Comparison of ENCODE assay signal across 8 cellular contexts in genomic region chr6:2990179-2990931, GRCh38. TPM values are rescaled to one million over a fixed set of nuclear protein-coding genes. Genes with fewer than 3 reads are reported as not detected.
DNase-seq lines count a peak whose midpoint lies in the region; ATAC-seq, FAIRE-seq and TF ChIP-seq lines count a peak whose summit lies in the region.

No MANE protein-coding gene starts in this region.

- no peaks in the 10 kb centered on the region for H3K27me3 ChIP-seq in H9 (ENCODE audit: insufficient read depth, low read length)

- peak overlapping the region; percentile 99 for H3K27ac ChIP-seq in H9 (ENCODE audit: insufficient read length, low read depth, low read length)

- peak overlapping the region; percentile 91 for H2BK5ac ChIP-seq in H9 (ENCODE audit: insufficient read length, low read length)

- H2AFZ ChIP-seq in H9 (ENCODE audit: low read length): no peak overlapping the region

- H3K18ac ChIP-seq in H9 (ENCODE audit: insufficient read length, low read depth, low read length): peak overlapping the region; percentile 99

- no peak for ATAC-seq in T-cell (replicated peaks in 1 of 4)
- no peak for ATAC-seq in naive thymus-derived CD8-positive, alpha-beta T cell
- ATAC-seq in GM18870 (IDR thresholded peaks at IDR 0.05; ENCODE audit: unreplicated experiment): no peak
- no peak for ATAC-seq in HG02571 (IDR thresholded peaks at IDR 0.05; ENCODE audit: unreplicated experiment)

- H3K9me3 Mint-ChIP-seq in H9 (no peaks in the 10 kb centered on the region; a peak in 1 of 5 replicates), T-cell (no peaks in the 10 kb centered on the region), endothelial cell (ENCODE audit: unreplicated experiment) (no peaks in the 10 kb centered on the region)
- H3K9me3 Mint-ChIP-seq in naive thymus-derived CD8-positive, alpha-beta T cell: no peaks in the 10 kb centered on the region

- H2AK5ac ChIP-seq in H9 (ENCODE audit: insufficient read length, low read length): peak overlapping the region; percentile 31

- no peak overlapping the region for H2BK15ac ChIP-seq in H9 (ENCODE audit: low read depth, low read length)

- no peaks in the 10 kb centered on the region for H3K9me3 ChIP-seq in H9 (ENCODE audit: control insufficient read depth, low read depth, low read length)

- H3K4me2 ChIP-seq in H9 (ENCODE audit: insufficient read depth, insufficient read length, low read length): peak overlapping the region; percentile 68

- no peak for FAIRE-seq in frontal cortex (lab: Jason Lieb, UNC)

- H3K36me3 Mint-ChIP-seq in H9 (ENCODE audit: insufficient read depth in 1 of 3, low read depth in 3 of 3) (peaks cover 0 to 5% (median 0%) of the 10 kb centered on the region in 3 experiments; a peak in 2 of 7 replicates), T-cell (no peaks in the 10 kb centered on the region), endothelial cell (ENCODE audit: low read depth, unreplicated experiment) (peaks cover 6% of the 10 kb centered on the region)
- H3K36me3 Mint-ChIP-seq in naive thymus-derived CD8-positive, alpha-beta T cell: peaks cover 0 to under 1% (median 0%) of the 10 kb centered on the region in 3 donors

- peak overlapping the region; percentile 77 for H3K56ac ChIP-seq in H9 (ENCODE audit: insufficient read length, low read depth, low read length)

- H3K23me2 ChIP-seq in H9 (ENCODE audit: insufficient read length, low read depth, low read length, poor library complexity, severe bottlenecking): peaks cover 13% of the 10 kb centered on the region

- peak overlapping the region; percentile 98 for H3K9ac ChIP-seq in H9 (ENCODE audit: extremely low read depth, insufficient read length, low read length)

- H4K5ac ChIP-seq in H9 (ENCODE audit: insufficient read length, low read depth, low read length): peak overlapping the region; percentile 95

- H3K4ac ChIP-seq in H9 (ENCODE audit: low read depth, low read length): peak overlapping the region; percentile 72; the same call in 1 of the 2 replicates

- TF ChIP-seq CTCF in H9 (conservative IDR thresholded peaks at IDR 0.05): no peak
- no peak for TF ChIP-seq CTCF in endothelial cell (IDR thresholded peaks at IDR 0.05; ENCODE audit: unreplicated experiment)

- H3K79me2 ChIP-seq in H9 (ENCODE audit: insufficient read depth, low read length): no peaks in the 10 kb centered on the region

- H3K27me3 Mint-ChIP-seq in H9 (ENCODE audit: low read depth) (no peaks in the 10 kb centered on the region), T-cell (no peaks in the 10 kb centered on the region), endothelial cell (ENCODE audit: unreplicated experiment) (peaks cover 15% of the 10 kb centered on the region)
- H3K27me3 Mint-ChIP-seq in naive thymus-derived CD8-positive, alpha-beta T cell: no peaks in the 10 kb centered on the region

- H3K79me1 ChIP-seq in H9 (ENCODE audit: insufficient read depth, low read depth, low read length, poor library complexity, severe bottlenecking): no peaks in the 10 kb centered on the region

- H3K4me1 ChIP-seq in H9 (ENCODE audit: insufficient read depth, low read length): peaks cover 4% of the 10 kb centered on the region; the same call in 1 of the 2 replicates

- no peaks in the 10 kb centered on the region for H4K20me1 ChIP-seq in H9 (ENCODE audit: control insufficient read depth, insufficient read depth, insufficient read length)

- H3K27ac Mint-ChIP-seq in H9 (peak overlapping the region; percentile 99 to 100 (median 100)), T-cell (peak overlapping the region; percentile 100), endothelial cell (ENCODE audit: unreplicated experiment) (peak overlapping the region; percentile 100)
- peak overlapping the region; percentile 98 to 100 (median 100) for H3K27ac Mint-ChIP-seq in naive thymus-derived CD8-positive, alpha-beta T cell

- peak overlapping the region; percentile 15 for H3K23ac ChIP-seq in H9 (ENCODE audit: insufficient read length, low read depth, low read length)

- no CpG with 5 or more reads among the region's 19 CpGs for WGBS in H9 (ENCODE audit: extremely low coverage, insufficient read length, low lambda C conversion rate)

- peak overlapping the region; percentile 23 for H4K91ac ChIP-seq in H9 (ENCODE audit: insufficient read length, low read depth, low read length)

- peak overlapping the region; percentile 58 for H4K8ac ChIP-seq in H9 (replicated peaks; ENCODE audit: insufficient read length, low read depth, low read length)

- H2BK12ac ChIP-seq in H9 (ENCODE audit: insufficient read length, low read depth, low read length): peak overlapping the region; percentile 95

- CTCF ChIA-PET in T-cell (lab: Charles Lee): interaction anchor here (0.6 to 2.8 kb wide), 31 partner anchors 8 to 859 kb away, joined by 3 to 25 read pairs (median 5); partner anchors contain the start of genes SERPINB1 (in 2 of the 2), FAM50B (in 1 of the 2), NQO2 (in 1 of the 2) and RIPK1 (in 1 of the 2)

- DNase-seq in Ammon's horn (ENCODE audit: low spot score): peak; percentile 71
- no peak for DNase-seq in H9
- peak in 4 of 34 experiments; percentile 10 to 42 (median 25) for DNase-seq in T-cell
- DNase-seq in endothelial cell (ENCODE audit: low spot score): peak; percentile 37
- peak in 3 of 10 donors; percentile 5 to 53 (median 38) for DNase-seq in naive thymus-derived CD8-positive, alpha-beta T cell
- no peak for DNase-seq in frontal cortex (ENCODE audit: low spot score in 2 of 2)

- H3K4me3 Mint-ChIP-seq in H9 (peak overlapping the region; percentile 82 to 89), T-cell (peak overlapping the region; percentile 92 to 93 (median 92)), endothelial cell (ENCODE audit: unreplicated experiment) (peak overlapping the region; percentile 97)
- H3K4me3 Mint-ChIP-seq in naive thymus-derived CD8-positive, alpha-beta T cell: peak overlapping the region; percentile 82 to 99 (median 94)

- H3K4me1 Mint-ChIP-seq in H9 (peaks cover 46 to 47% of the 10 kb centered on the region in 2 experiments), T-cell (peaks cover 23 to 37% (median 30%) of the 10 kb centered on the region in 3 donors), endothelial cell (ENCODE audit: unreplicated experiment) (peaks cover 38% of the 10 kb centered on the region)
- peaks cover 14 to 31% (median 28%) of the 10 kb centered on the region in 4 donors for H3K4me1 Mint-ChIP-seq in naive thymus-derived CD8-positive, alpha-beta T cell

- POLR2A ChIA-PET in T-cell (lab: Charles Lee): interaction anchor here (0.5 to 2.6 kb wide), 27 partner anchors 9 to 1031 kb away, joined by 3 to 32 read pairs (median 4); partner anchors contain the start of genes SERPINB1 (in 2 of the 2), NQO2 (in 1 of the 2), RIPK1 (in 1 of the 2) and SERPINB6 (in 1 of the 2)
- POLR2A ChIA-PET in naive thymus-derived CD8-positive, alpha-beta T cell (lab: Charles Lee): interaction anchor here (0.7 to 9.7 kb wide), 35 partner anchors 10 to 1031 kb away, joined by 3 to 497 read pairs (median 14); partner anchors contain the start of genes BPHL, NQO2, RIPK1 and SERPINB1

- peak overlapping the region; percentile 99 for H3T11ph ChIP-seq in H9 (ENCODE audit: low read length)

- H2BK20ac ChIP-seq in H9 (ENCODE audit: low read depth, low read length, poor library complexity, severe bottlenecking): peak overlapping the region; percentile 62

- H2BK120ac ChIP-seq in H9 (ENCODE audit: low read depth, low read length, poor library complexity, severe bottlenecking): peak overlapping the region; percentile 81

- H3K14ac ChIP-seq in H9 (ENCODE audit: insufficient read depth, low read length): peak overlapping the region; percentile 98; the same call in 1 of the 2 replicates

RNA-seq across cellular contexts. Expression of gene NQO2, which starts 9.3 kb away (rescaled TPM):
- total RNA-seq in H9 (2021) (105 and 106 TPM in 2 replicates), T-cell (10 to 100 TPM in 4 of 5 donors, 1 to 10 TPM in 1; 9.1 to 54.6 (median 33.0) TPM), endothelial cell (ENCODE audit: unreplicated experiment) (58.8 TPM), frontal cortex (6.1 TPM)
- total RNA-seq in naive thymus-derived CD8-positive, alpha-beta T cell: 10 to 100 TPM; 21.0 to 21.4 TPM
- 10 to 100 TPM; 37.9 to 48.1 (median 39.0) TPM for polyA plus RNA-seq in naive thymus-derived CD8-positive, alpha-beta T cell

RNA-seq across cellular contexts. Expression of gene SERPINB6, which starts 19.0 kb away (rescaled TPM):
- 39.0 and 40.6 TPM in 2 replicates for total RNA-seq in H9 (2021)
- 10 to 100 TPM; 30.0 to 49.0 (median 38.0) TPM for total RNA-seq in T-cell
- 186 TPM for total RNA-seq in endothelial cell (ENCODE audit: unreplicated experiment)
- 100 to 1,000 TPM; 125 to 134 TPM for total RNA-seq in naive thymus-derived CD8-positive, alpha-beta T cell
- polyA plus RNA-seq in naive thymus-derived CD8-positive, alpha-beta T cell: 100 to 1,000 TPM; 128 to 152 (median 141) TPM
- 14.3 TPM for total RNA-seq in frontal cortex

Comparison
In these comparisons a context has a peak if more than half of its experiments do, and no peak if none do; other contexts are left out.
1. DNase-seq: peak in Ammon's horn (single experiment) and endothelial cell (single experiment); none in H9 (single experiment) and frontal cortex (0 of 2).
2. Peak in every context shown above with its lines, with median percentiles within 50 percentile points of each other: H3K27ac Mint-ChIP-seq and H3K4me3 Mint-ChIP-seq.